22 cellular contexts compared by ENCODE assay signal in genomic region chr15:98386594-98386993, GRCh38.
"Had no signal": no experiment of that assay in that cellular context is flagged by ENCODE, and none has a peak within 500 bp of the region (broad histone marks: within the 10 kb centered on the region; RNA-seq: fewer than 3 reads in every experiment).

No MANE protein-coding gene starts in this region.

- FAIRE-seq: RCC 7860 had no signal

- H3K4me1 Mint-ChIP-seq: T-cell had no signal

- H3K36me3 Mint-ChIP-seq: T-cell had no signal

- H3K9me3 Mint-ChIP-seq: T-cell had no signal

- H3K27ac Mint-ChIP-seq: T-cell had no signal

- H3K4me3 Mint-ChIP-seq: T-cell had no signal

- DNase-seq: Karpas-422, NCI-H1048, NCI-H1105, NCI-H1417 treated with DMSO at 0.1 percent for 48 hours, NCI-H1436 treated with DMSO at 0.1 percent for 48 hours, NCI-H1694 treated with DMSO at 0.1 percent for 48 hours, NCI-H187 treated with DMSO at 0.1 percent for 48 hours, NCI-H2029, NCI-H2171 treated with DMSO at 0.1 percent for 48 hours, NCI-H2227 treated with DMSO at 0.1 percent for 48 hours, NCI-H345, NCI-H446, NCI-H510A treated with DMSO at 0.1 percent for 48 hours, NCI-H524 treated with DMSO at 0.1 percent for 48 hours, NCI-H526 treated with DMSO at 0.1 percent for 48 hours, NCI-H774, PC-9, SHP77, SIG-M5, SJCRH30, T-cell had no signal
